Comparison of ENCODE assay signal across 9 cellular contexts in genomic region chr2:5915926-5916325, GRCh38.
DNase-seq lines count a peak whose midpoint lies in the region; ATAC-seq, FAIRE-seq and TF ChIP-seq lines count a peak whose summit lies in the region.
"Had no signal": no experiment of that assay in that cellular context is flagged by ENCODE, and none has a peak within 500 bp of the region (broad histone marks: within the 10 kb centered on the region; RNA-seq: fewer than 3 reads in every experiment).

No MANE protein-coding gene starts in this region.

- H3K9ac ChIP-seq in H9 (ENCODE audit: extremely low read depth, insufficient read length, low read length) = no peak overlapping the region

- H3K4me3 ChIP-seq in RWPE2 (ENCODE audit: severe bottlenecking) = no peak overlapping the region

- no peak overlapping the region for H2BK5ac ChIP-seq in H9 (ENCODE audit: insufficient read length, low read length)

- peaks cover 9 to 29% (median 9%) of the 10 kb centered on the region in 3 experiments for H3K36me3 Mint-ChIP-seq in H9 (ENCODE audit: insufficient read depth in 1 of 3, low read depth in 3 of 3)
- H3K36me3 Mint-ChIP-seq: stimulated activated naive B cell treated with anti-CD40 and anti-IgM and Interleukin-4, amounts not matched to agents 10 μg/mL and 1 μg/mL and 100 μg/mL, for 72 hours had no signal

- H3K4me1 ChIP-seq in H9 (ENCODE audit: insufficient read depth, low read length) = no peaks in the 10 kb centered on the region; the same call in 1 of the 2 replicates
- H3K4me1 ChIP-seq in RWPE2 (ENCODE audit: insufficient read depth, poor library complexity, severe bottlenecking) = no peaks in the 10 kb centered on the region

- H3K9me3 Mint-ChIP-seq in H9 = peaks cover 12 to 14% of the 10 kb centered on the region in 2 experiments

- H3K27me3 ChIP-seq in H9 (ENCODE audit: insufficient read depth, low read length) = peaks cover 17% of the 10 kb centered on the region
- no peaks in the 10 kb centered on the region for H3K27me3 ChIP-seq in RWPE2 (ENCODE audit: insufficient read depth, poor library complexity, severe bottlenecking)

- no peaks in the 10 kb centered on the region for H3K36me3 ChIP-seq in RWPE2 (ENCODE audit: low read depth)

- H3K27me3 Mint-ChIP-seq in H9 (ENCODE audit: low read depth) = peaks cover 41% of the 10 kb centered on the region
- H3K27me3 Mint-ChIP-seq: stimulated activated naive B cell treated with anti-CD40 and anti-IgM and Interleukin-4, amounts not matched to agents 10 μg/mL and 1 μg/mL and 100 μg/mL, for 72 hours had no signal

- H3K4me3 Mint-ChIP-seq in H9 = no peak overlapping the region
- H3K4me3 Mint-ChIP-seq: stimulated activated naive B cell treated with anti-CD40 and anti-IgM and Interleukin-4, amounts not matched to agents 10 μg/mL and 1 μg/mL and 100 μg/mL, for 72 hours had no signal

- H2AFZ ChIP-seq in H9 (ENCODE audit: low read length) = no peak overlapping the region

- H2BK20ac ChIP-seq in H9 (ENCODE audit: low read depth, low read length, poor library complexity, severe bottlenecking) = no peak overlapping the region

- H3K79me2 ChIP-seq in H9 (ENCODE audit: insufficient read depth, low read length) = no peaks in the 10 kb centered on the region

- H2AK5ac ChIP-seq in H9 (ENCODE audit: insufficient read length, low read length) = no peak overlapping the region

- no peaks in the 10 kb centered on the region for H3K23me2 ChIP-seq in H9 (ENCODE audit: insufficient read length, low read depth, low read length, poor library complexity, severe bottlenecking)

- H3K27ac ChIP-seq in H9 (ENCODE audit: insufficient read length, low read depth, low read length) = no peak overlapping the region
- no peak overlapping the region for H3K27ac ChIP-seq in RWPE2 (ENCODE audit: poor library complexity, severe bottlenecking)

- H3K9me3 ChIP-seq in H9 (ENCODE audit: control insufficient read depth, low read depth, low read length) (no peaks in the 10 kb centered on the region), RWPE2 (ENCODE audit: severe bottlenecking) (peaks cover 5% of the 10 kb centered on the region)

- H3K4me1 Mint-ChIP-seq in H9 = peaks cover 30 to 36% of the 10 kb centered on the region in 2 experiments
- H3K4me1 Mint-ChIP-seq: stimulated activated naive B cell treated with anti-CD40 and anti-IgM and Interleukin-4, amounts not matched to agents 10 μg/mL and 1 μg/mL and 100 μg/mL, for 72 hours had no signal

- no peaks in the 10 kb centered on the region for H3K79me1 ChIP-seq in H9 (ENCODE audit: insufficient read depth, low read depth, low read length, poor library complexity, severe bottlenecking)

- no peak overlapping the region for H2BK120ac ChIP-seq in H9 (ENCODE audit: low read depth, low read length, poor library complexity, severe bottlenecking)

- no peak overlapping the region for H3T11ph ChIP-seq in H9 (ENCODE audit: low read length)

- no peak overlapping the region for H3K4ac ChIP-seq in H9 (ENCODE audit: low read depth, low read length)

- H4K8ac ChIP-seq in H9 (replicated peaks; ENCODE audit: insufficient read length, low read depth, low read length) = no peak overlapping the region

- H4K5ac ChIP-seq in H9 (ENCODE audit: insufficient read length, low read depth, low read length) = no peak overlapping the region

- no peak overlapping the region for H3K23ac ChIP-seq in H9 (ENCODE audit: insufficient read length, low read depth, low read length)

- no peak overlapping the region for H3K56ac ChIP-seq in H9 (ENCODE audit: insufficient read length, low read depth, low read length)

- H3K18ac ChIP-seq in H9 (ENCODE audit: insufficient read length, low read depth, low read length) = no peak overlapping the region

- no peak overlapping the region for H2BK12ac ChIP-seq in H9 (ENCODE audit: insufficient read length, low read depth, low read length)

- no peak for DNase-seq in D721Med (ENCODE audit: insufficient read length, low spot score)
- DNase-seq in H9 = peak; percentile 69
- no peak for DNase-seq in RWPE2 (ENCODE audit: low spot score)
- DNase-seq in kidney tubule cell (ENCODE audit: low spot score) = peak; percentile 50
- DNase-seq in effector CD4-positive, alpha-beta T cell = no peak
- DNase-seq: stimulated activated naive B cell treated with anti-CD40 and anti-IgM and Interleukin-4, amounts not matched to agents 10 μg/mL and 1 μg/mL and 100 μg/mL, for 72 hours had no signal

- FAIRE-seq in D721Med (lab: Jason Lieb, UNC) = no peak

- ATAC-seq in RWPE2 (ENCODE audit: low read depth) (no peak), HG03095 (IDR thresholded peaks at IDR 0.05; ENCODE audit: unreplicated experiment) (no peak), HG03457 (IDR thresholded peaks at IDR 0.05; ENCODE audit: unreplicated experiment) (no peak), GM18870 (IDR thresholded peaks at IDR 0.05; ENCODE audit: unreplicated experiment) (no peak)
- ATAC-seq: stimulated activated naive B cell treated with anti-CD40 and anti-IgM and Interleukin-4, amounts not matched to agents 10 μg/mL and 1 μg/mL and 100 μg/mL, for 72 hours had no signal

- H3K27ac Mint-ChIP-seq in H9 = no peak overlapping the region
- H3K27ac Mint-ChIP-seq: stimulated activated naive B cell treated with anti-CD40 and anti-IgM and Interleukin-4, amounts not matched to agents 10 μg/mL and 1 μg/mL and 100 μg/mL, for 72 hours had no signal

- H3K14ac ChIP-seq in H9 (ENCODE audit: insufficient read depth, low read length) = no peak overlapping the region

- H4K20me1 ChIP-seq in H9 (ENCODE audit: control insufficient read depth, insufficient read depth, insufficient read length) = no peaks in the 10 kb centered on the region

- TF ChIP-seq CTCF in D721Med (IDR thresholded peaks at IDR 0.05; ENCODE audit: insufficient read depth, missing control alignments) (peak; percentile 33), H9 (conservative IDR thresholded peaks at IDR 0.05) (peak; percentile 76), RWPE2 (IDR thresholded peaks at IDR 0.05; ENCODE audit: poor library complexity, severe bottlenecking) (peak; percentile 8)

- no CpG with 5 or more reads among the region's 4 CpGs for WGBS in H9 (ENCODE audit: extremely low coverage, insufficient read length, low lambda C conversion rate)

- H2BK15ac ChIP-seq in H9 (ENCODE audit: low read depth, low read length) = no peak overlapping the region

- no peak overlapping the region for H4K91ac ChIP-seq in H9 (ENCODE audit: insufficient read length, low read depth, low read length)

- no peak overlapping the region for H3K4me2 ChIP-seq in H9 (ENCODE audit: insufficient read depth, insufficient read length, low read length)

Comparison
In these comparisons a context has a peak if more than half of its experiments do, and no peak if none do; other contexts are left out.
1. DNase-seq: peak in H9 (single experiment) and kidney tubule cell (single experiment); none in D721Med (single experiment), RWPE2 (single experiment) and effector CD4-positive, alpha-beta T cell (single experiment).
2. CTCF ChIP-seq: peak in every context shown above with its lines; median percentile 76 in H9; 33 in D721Med; 8 in RWPE2.